16 cellular contexts compared by ENCODE assay signal in genomic region chr10:79172881-79173280, GRCh38.
DNase-seq lines count a peak whose midpoint lies in the region; ATAC-seq and TF ChIP-seq lines count a peak whose summit lies in the region.
"Had no signal": no experiment of that assay in that cellular context is flagged by ENCODE, and none has a peak within 500 bp of the region (broad histone marks: within the 10 kb centered on the region; RNA-seq: fewer than 3 reads in every experiment).

No MANE protein-coding gene starts in this region.

- DNase-seq in IMR-90 (no peak), adrenal gland (peak in 2 of 7 donors; percentile 24 to 62), mesothelial cell of epicardium (ENCODE audit: low spot score in 2 of 2, unreplicated experiment in 2 of 2) (no peak), thyroid gland (no peak), stomach (no peak), upper lobe of left lung (no peak), HAP-1 (ENCODE audit: low spot score in 2 of 2) (no peak)
- DNase-seq: BE2C; CD8-positive, alpha-beta T cell; COR-L47; DMS153; DMS79 treated with DMSO at 0.1 percent for 48 hours; EL; GM23248 had no signal

- peak overlapping the region; percentile 16 for H3K27ac Mint-ChIP-seq in mesothelial cell of epicardium
- H3K27ac Mint-ChIP-seq: CD8-positive, alpha-beta T cell had no signal

- H3K56ac ChIP-seq in IMR-90 (ENCODE audit: extremely low read depth, insufficient read depth, low read length), result no peak overlapping the region

- H3K9me1 ChIP-seq in IMR-90 (ENCODE audit: insufficient read depth, low read length), result peaks cover 34% of the 10 kb centered on the region

- no peak for TF ChIP-seq RAD21 in IMR-90 (IDR thresholded peaks at IDR 0.05; ENCODE audit: low read length)

- no peak overlapping the region; the same call in 1 of the 2 replicates for H3K23ac ChIP-seq in IMR-90 (ENCODE audit: low read depth, low read length)

- H2AFZ ChIP-seq in IMR-90 (replicated peaks; ENCODE audit: low read length, poor library complexity), result no peak overlapping the region
- H2AFZ ChIP-seq: GM23248 had no signal

- TF ChIP-seq POLR2A in IMR-90 (IDR thresholded peaks at IDR 0.05; ENCODE audit: low read depth, low read length), result no peak
- no peak for TF ChIP-seq POLR2A in adrenal gland (IDR thresholded peaks at IDR 0.05)
- TF ChIP-seq POLR2A in thyroid gland (IDR thresholded peaks at IDR 0.05), result no peak
- no peak for TF ChIP-seq POLR2A in stomach (IDR thresholded peaks at IDR 0.05)
- TF ChIP-seq POLR2A in upper lobe of left lung (IDR thresholded peaks at IDR 0.05), result no peak

- no peak overlapping the region for H3K4me2 ChIP-seq in IMR-90 (ENCODE audit: low read depth, low read length)
- H3K4me2 ChIP-seq: A549 had no signal

- no peak overlapping the region for H3K4me3 Mint-ChIP-seq in mesothelial cell of epicardium
- H3K4me3 Mint-ChIP-seq: CD14-positive monocyte; CD8-positive, alpha-beta T cell had no signal

- H3K27me3 Mint-ChIP-seq in mesothelial cell of epicardium (ENCODE audit: low read depth), result no peaks in the 10 kb centered on the region

- H3K14ac ChIP-seq in IMR-90 (replicated peaks; ENCODE audit: low read depth, low read length), result no peak overlapping the region

- H2BK5ac ChIP-seq in IMR-90 (ENCODE audit: low read depth, low read length, poor library complexity, severe bottlenecking), result no peak overlapping the region

- no CpG with 5 or more reads among the region's 5 CpGs for WGBS in IMR-90 (ENCODE audit: extremely low coverage in 2 of 2, insufficient read length in 1 of 2), 2 experiments
- 57 to 83% (median 71%) methylated on average over 5 of the region's 5 CpGs for WGBS in adrenal gland, 4 donors
- 91 to 92% methylated on average over 5 of the region's 5 CpGs for whole genome bisulfite sequencing in thyroid gland, 2 donors
- WGBS in stomach, 5 donors, result 79 to 84% (median 81%) methylated on average over 5 of the region's 5 CpGs
- WGBS in upper lobe of left lung, 2 donors, result 89 to 91% methylated on average over 5 of the region's 5 CpGs

- H2AK9ac ChIP-seq in IMR-90 (replicated peaks; ENCODE audit: low read depth, low read length, poor library complexity), result no peak overlapping the region

- H4K20me1 ChIP-seq in IMR-90 (ENCODE audit: insufficient read depth, low read length), result peaks cover 33% of the 10 kb centered on the region

- peaks cover 38% of the 10 kb centered on the region for H3K4me1 Mint-ChIP-seq in mesothelial cell of epicardium

- H3K9me3 ChIP-seq in IMR-90 (ENCODE audit: control insufficient read depth, insufficient read depth, low read length), result no peaks in the 10 kb centered on the region
- no peaks in the 10 kb centered on the region for H3K9me3 ChIP-seq in adrenal gland (replicated peaks in 1 of 3)
- no peaks in the 10 kb centered on the region for H3K9me3 ChIP-seq in thyroid gland
- H3K9me3 ChIP-seq in stomach, result no peaks in the 10 kb centered on the region
- H3K9me3 ChIP-seq in upper lobe of left lung, result no peaks in the 10 kb centered on the region
- no peaks in the 10 kb centered on the region for H3K9me3 ChIP-seq in HAP-1
- H3K9me3 ChIP-seq: A549, BE2C had no signal

- BruUV-seq in IMR-90 (replicated peaks; lab: Mats Ljungman, UMichigan), result no TSS peak

- CTCF ChIA-PET in IMR-90 (lab: Yijun Ruan, JAX), result no interaction called here

- H3K79me1 ChIP-seq in IMR-90 (ENCODE audit: low read depth in 1 of 2, low read length in 2 of 2), result peaks cover 46 to 95% of the 10 kb centered on the region in 2 experiments

- H3K4ac ChIP-seq in IMR-90 (ENCODE audit: low read depth, low read length), result peak overlapping the region; percentile 20; the same call in 1 of the 2 replicates

- H3K9ac ChIP-seq in IMR-90 (ENCODE audit: low read depth, low read length), result no peak overlapping the region
- H3K9ac ChIP-seq: GM23248 had no signal

- no peak overlapping the region for H4K5ac ChIP-seq in IMR-90 (ENCODE audit: low read depth, low read length)

- no peak for ATAC-seq in IMR-90 (ENCODE audit: low read depth)
- ATAC-seq in upper lobe of left lung (ENCODE audit: low FRiP score in 2 of 2), result no peak
- ATAC-seq: A549; CD8-positive, alpha-beta T cell had no signal

- H2BK120ac ChIP-seq in IMR-90 (ENCODE audit: low read depth, low read length), result no peak overlapping the region

- in situ Hi-C loops in IMR-90 (cut with MboI; ENCODE audit: low sequenced_read_pairs) (no loop called here), HAP-1 (cut with MboI; ENCODE audit: low sequenced_read_pairs) (no loop called here)

- H3K27ac ChIP-seq in IMR-90 (ENCODE audit: insufficient read depth, low read length) (no peak overlapping the region), adrenal gland (peak overlapping the region in 3 of 5 donors; percentile 24 to 44 (median 26)), thyroid gland (peak overlapping the region in 2 of 3 donors; percentile 2 to 29), stomach (peak overlapping the region in 2 of 5 donors; percentile 24 to 26), upper lobe of left lung (peak overlapping the region in 1 of 4 donors; percentile 78)
- H3K27ac ChIP-seq: GM23248 had no signal

- peak overlapping the region; percentile 60; the same call in 1 of the 2 replicates for H2AK5ac ChIP-seq in IMR-90 (ENCODE audit: low read depth, low read length)

- TF ChIP-seq CTCF in IMR-90 (conservative IDR thresholded peaks at IDR 0.05; ENCODE audit: low read depth, low read length) (no peak), adrenal gland (IDR thresholded peaks at IDR 0.05) (no peak), mesothelial cell of epicardium (IDR thresholded peaks at IDR 0.05; ENCODE audit: unreplicated experiment) (no peak), thyroid gland (IDR thresholded peaks at IDR 0.05) (no peak), stomach (IDR thresholded peaks at IDR 0.05) (no peak), upper lobe of left lung (IDR thresholded peaks at IDR 0.05) (no peak)

- H3K36me3 ChIP-seq in IMR-90 (ENCODE audit: control insufficient read depth, insufficient read depth, low read length), result peaks cover 44% of the 10 kb centered on the region
- H3K36me3 ChIP-seq in adrenal gland (replicated peaks in 1 of 2), result peaks cover 0 to 14% of the 10 kb centered on the region in 2 donors
- peaks cover 13 to 16% of the 10 kb centered on the region in 2 donors for H3K36me3 ChIP-seq in thyroid gland
- H3K36me3 ChIP-seq in stomach, result peaks cover 9 to 88% (median 57%) of the 10 kb centered on the region in 4 donors
- H3K36me3 ChIP-seq in upper lobe of left lung, result peaks cover 0 to 47% (median 19%) of the 10 kb centered on the region in 4 donors
- H3K36me3 ChIP-seq in HAP-1 (replicated peaks), result no peaks in the 10 kb centered on the region

- no peak overlapping the region for H2BK15ac ChIP-seq in IMR-90 (ENCODE audit: low read depth, low read length)

- no peak overlapping the region; the same call in 1 of the 2 replicates for H2BK20ac ChIP-seq in IMR-90 (ENCODE audit: low read depth, low read length)

- no peak overlapping the region for H3K18ac ChIP-seq in IMR-90 (ENCODE audit: low read depth, low read length)

- dilution Hi-C loops in IMR-90 (cut with HindIII; ENCODE audit: low sequenced_read_pairs, unreplicated experiment), result no loop called here

- H3K4me3 ChIP-seq in IMR-90 (ENCODE audit: insufficient read depth, low read depth, low read length) (no peak overlapping the region), adrenal gland (no peak overlapping the region), thyroid gland (replicated peaks in 1 of 3) (no peak overlapping the region), stomach (no peak overlapping the region), upper lobe of left lung (no peak overlapping the region), HAP-1 (no peak overlapping the region)
- H3K4me3 ChIP-seq: A549, GM23248 had no signal

- no peak overlapping the region for H4K91ac ChIP-seq in IMR-90 (ENCODE audit: insufficient read depth, low read depth, low read length)

- POLR2A ChIA-PET in IMR-90 (lab: Charles Lee; ENCODE audit: unreplicated experiment), result no interaction called here

- no peaks in the 10 kb centered on the region for H3K27me3 ChIP-seq in IMR-90 (ENCODE audit: control insufficient read depth, insufficient read depth, low read length)
- no peaks in the 10 kb centered on the region for H3K27me3 ChIP-seq in adrenal gland
- H3K27me3 ChIP-seq in thyroid gland, result no peaks in the 10 kb centered on the region
- no peaks in the 10 kb centered on the region for H3K27me3 ChIP-seq in stomach
- H3K27me3 ChIP-seq in upper lobe of left lung, result no peaks in the 10 kb centered on the region
- H3K27me3 ChIP-seq in HAP-1 (ENCODE audit: low read depth), result no peaks in the 10 kb centered on the region
- H3K27me3 ChIP-seq: BE2C had no signal

- TF ChIP-seq EP300 in stomach (IDR thresholded peaks at IDR 0.05), result no peak
- TF ChIP-seq EP300 in upper lobe of left lung (IDR thresholded peaks at IDR 0.05), result no peak

- peaks cover 44% of the 10 kb centered on the region for H3K4me1 ChIP-seq in IMR-90 (ENCODE audit: control insufficient read depth, insufficient read depth, low read length)
- peaks cover 22 to 38% of the 10 kb centered on the region in 2 donors for H3K4me1 ChIP-seq in adrenal gland (replicated peaks in 1 of 2)
- H3K4me1 ChIP-seq in thyroid gland, result peaks cover 34 to 37% of the 10 kb centered on the region in 2 donors
- peaks cover 22 to 48% (median 36%) of the 10 kb centered on the region in 4 donors for H3K4me1 ChIP-seq in stomach
- peaks cover 30 to 39% (median 31%) of the 10 kb centered on the region in 4 donors for H3K4me1 ChIP-seq in upper lobe of left lung
- H3K4me1 ChIP-seq in HAP-1, result no peaks in the 10 kb centered on the region

- no peaks in the 10 kb centered on the region for H3K9me3 Mint-ChIP-seq in mesothelial cell of epicardium
- H3K9me3 Mint-ChIP-seq: CD14-positive monocyte; CD8-positive, alpha-beta T cell had no signal

- intact Hi-C loops in IMR-90 (cut with micrococcal nuclease) (no loop called here), adrenal gland (cut with DNase I) (no loop called here), thyroid gland (cut with DNase I) (no loop called here), stomach (cut with DNase I; ENCODE audit: low total_unique reads) (no loop called here)

- no peak overlapping the region for H4K8ac ChIP-seq in IMR-90 (ENCODE audit: low read depth in 2 of 2, low read length in 2 of 2)

- H3K36me3 Mint-ChIP-seq in mesothelial cell of epicardium, result peaks cover 21% of the 10 kb centered on the region
- H3K36me3 Mint-ChIP-seq: CD8-positive, alpha-beta T cell had no signal

TF ChIP-seq in IMR-90, 13 proteins besides CTCF, POLR2A, EP300 and RAD21 (continues in another document):
- TF ChIP-seq, protein P1, sequence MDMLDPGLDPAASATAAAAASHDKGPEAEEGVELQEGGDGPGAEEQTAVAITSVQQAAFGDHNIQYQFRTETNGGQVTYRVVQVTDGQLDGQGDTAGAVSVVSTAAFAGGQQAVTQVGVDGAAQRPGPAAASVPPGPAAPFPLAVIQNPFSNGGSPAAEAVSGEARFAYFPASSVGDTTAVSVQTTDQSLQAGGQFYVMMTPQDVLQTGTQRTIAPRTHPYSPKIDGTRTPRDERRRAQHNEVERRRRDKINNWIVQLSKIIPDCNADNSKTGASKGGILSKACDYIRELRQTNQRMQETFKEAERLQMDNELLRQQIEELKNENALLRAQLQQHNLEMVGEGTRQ (IDR thresholded peaks at IDR 0.05; ENCODE audit: low read depth, low read length), result no peak
- no peak for TF ChIP-seq RCOR1 (IDR thresholded peaks at IDR 0.05; ENCODE audit: insufficient replicate concordance, low read length)
- no peak for TF ChIP-seq MXI1 (IDR thresholded peaks at IDR 0.05; ENCODE audit: borderline replicate concordance, low read depth, low read length)
- no peak for TF ChIP-seq MAZ (IDR thresholded peaks at IDR 0.05; ENCODE audit: borderline replicate concordance, low read depth, low read length)
